In the genomic region with DNA sequence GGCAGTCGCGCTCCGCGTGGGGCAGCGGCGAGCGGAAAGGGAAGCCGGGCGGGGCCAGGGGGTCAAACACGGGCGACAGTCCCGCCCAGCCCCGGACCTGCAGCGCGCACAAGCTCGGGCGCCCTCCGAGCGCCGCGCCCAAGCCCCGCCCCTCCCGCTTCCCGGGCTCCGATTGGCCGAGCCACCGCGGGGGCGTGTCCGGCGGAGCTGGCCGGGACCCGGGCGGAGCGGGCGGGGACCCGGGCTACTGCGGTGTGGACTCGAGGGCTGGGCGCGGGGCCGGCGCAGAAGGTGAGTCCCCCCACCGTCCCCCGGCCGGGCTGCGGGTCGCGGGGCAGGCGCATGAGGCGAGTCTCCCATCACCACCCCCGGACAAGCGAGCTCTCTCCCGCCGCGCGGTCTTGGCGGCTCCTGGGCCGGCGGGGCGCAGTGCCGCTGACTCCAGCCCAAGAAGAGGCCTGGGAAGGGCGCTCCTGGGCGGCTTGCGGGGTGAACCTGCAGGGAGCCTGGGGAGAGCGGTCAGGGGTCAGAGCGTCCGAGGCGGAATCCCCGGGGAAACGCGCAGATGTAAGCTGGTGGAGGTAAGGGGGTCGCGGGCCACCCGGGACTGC, we compare ENCODE assay signal across 1 cellular context.
A peak's percentile ranks its signal among the peaks of the same experiment; 100 is the strongest.
TF ChIP-seq lines count a peak whose summit lies in the region.

Gene PLEKHF1, plus strand, starts transcription at position 247 of the 611 bp plus-strand sequence. CDS start 8,379 bp downstream, outside the sequence.

TF ChIP-seq in GM23338, 12 proteins besides CTCF, POLR2A, EP300 and RAD21:
- TF ChIP-seq NANOG (IDR thresholded peaks at IDR 0.05; ENCODE audit: borderline replicate concordance): no peak
- no peak for TF ChIP-seq ZNF114 (CRISPR knock-in tag; IDR thresholded peaks at IDR 0.05)
- TF ChIP-seq ZNF331 (CRISPR knock-in tag; IDR thresholded peaks at IDR 0.05; ENCODE audit: low read depth): no peak
- no peak for TF ChIP-seq JUNB (IDR thresholded peaks at IDR 0.05; ENCODE audit: unreplicated experiment)
- no peak for TF ChIP-seq EZH2 (IDR thresholded peaks at IDR 0.05; ENCODE audit: low read depth, unreplicated experiment)
- TF ChIP-seq POLR2AphosphoS5 (IDR thresholded peaks at IDR 0.05; ENCODE audit: low read depth): peak; percentile 47
